9 cellular contexts compared by ENCODE assay signal in the genomic region with DNA sequence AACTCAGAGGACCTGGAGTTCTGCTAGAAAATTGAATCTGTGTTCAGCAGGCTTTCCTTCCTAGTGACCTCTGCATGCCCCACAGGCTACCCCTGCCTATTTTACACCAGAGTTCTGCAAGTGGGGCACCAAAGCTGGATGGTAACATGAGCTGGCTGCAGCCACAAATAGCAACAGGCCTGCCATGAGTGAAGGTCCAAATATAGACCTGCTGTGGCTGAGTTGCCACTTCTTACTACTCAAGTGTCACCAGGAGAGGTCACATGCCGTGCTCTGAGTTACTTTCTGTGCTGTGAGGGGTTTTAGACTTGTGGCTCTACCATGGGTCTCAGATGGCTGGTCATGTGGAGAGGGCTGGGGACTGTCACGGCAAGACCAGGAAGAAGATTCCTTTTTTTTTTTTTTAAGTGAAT. TPM values are rescaled to one million over a fixed set of nuclear protein-coding genes. Genes with fewer than 3 reads are reported as not detected.
DNase-seq lines count a peak whose midpoint lies in the region; ATAC-seq lines count a peak whose summit lies in the region.
"Had no signal": no experiment of that assay in that cellular context is flagged by ENCODE, and none has a peak within 500 bp of the region (broad histone marks: within the 10 kb centered on the region; RNA-seq: fewer than 3 reads in every experiment).

TSS of gene FSD2 (minus strand) at position 76 of the 413 bp plus-strand sequence. CDS start 18,679 bp downstream, outside the sequence.

- no peak within 1 kb of the TSS for H3K4me3 Mint-ChIP-seq in stimulated activated naive CD8-positive, alpha-beta T cell treated with anti-CD3 and anti-CD28 coated beads, Interleukin-15, Interleukin-2, amounts not matched to agents 100 ng/mL and 50 ng/mL, for 24 hours

- DNase-seq in stimulated activated naive CD8-positive, alpha-beta T cell treated with anti-CD3 and anti-CD28 coated beads, Interleukin-15, Interleukin-2, amounts not matched to agents 100 U/mL and 50 U/mL, for 24 hours, result no peak
- peak; percentile 26 for DNase-seq in SK-N-DZ (ENCODE audit: low spot score)
- DNase-seq in activated naive CD4-positive, alpha-beta T cell treated with anti-CD3 and anti-CD28 coated beads, Interleukin-2, amount 50 U/mL, for 16 hours, result no peak
- no peak for DNase-seq in dermis blood vessel endothelial cell
- no peak for DNase-seq in NCI-H1417 treated with DMSO at 0.1 percent for 48 hours (lab: John Stamatoyannopoulos, UW)
- no peak for DNase-seq in KG1 (lab: John Stamatoyannopoulos, UW)
- DNase-seq: stimulated activated CD4-positive, alpha-beta T cell treated with anti-CD3 and anti-CD28 coated beads, Interleukin-2, amount 100 ng/mL, for 48 hours had no signal

- H3K27me3 Mint-ChIP-seq in stimulated activated naive CD8-positive, alpha-beta T cell treated with anti-CD3 and anti-CD28 coated beads, Interleukin-15, Interleukin-2, amounts not matched to agents 100 ng/mL and 50 ng/mL, for 24 hours, result no peaks in the 10 kb centered on the region

- H3K9me3 Mint-ChIP-seq in stimulated activated naive CD8-positive, alpha-beta T cell treated with anti-CD3 and anti-CD28 coated beads, Interleukin-15, Interleukin-2, amounts not matched to agents 100 ng/mL and 50 ng/mL, for 24 hours, result no peaks in the 10 kb centered on the region

- peaks cover 28% of the 10 kb centered on the region for H3K4me1 Mint-ChIP-seq in stimulated activated naive CD8-positive, alpha-beta T cell treated with anti-CD3 and anti-CD28 coated beads, Interleukin-15, Interleukin-2, amounts not matched to agents 100 ng/mL and 50 ng/mL, for 24 hours (ENCODE audit: low read depth)

- H3K27ac Mint-ChIP-seq in stimulated activated naive CD8-positive, alpha-beta T cell treated with anti-CD3 and anti-CD28 coated beads, Interleukin-15, Interleukin-2, amounts not matched to agents 100 ng/mL and 50 ng/mL, for 24 hours, result peak within 1 kb of the TSS; percentile 57

- no peaks in the 10 kb centered on the region for H3K36me3 Mint-ChIP-seq in stimulated activated naive CD8-positive, alpha-beta T cell treated with anti-CD3 and anti-CD28 coated beads, Interleukin-15, Interleukin-2, amounts not matched to agents 100 ng/mL and 50 ng/mL, for 24 hours (ENCODE audit: low read depth)

- no peak for ATAC-seq in stimulated activated naive CD8-positive, alpha-beta T cell treated with anti-CD3 and anti-CD28 coated beads, Interleukin-15, Interleukin-2, amounts not matched to agents 100 U/mL and 50 U/mL, for 24 hours
- peak; percentile 58 for ATAC-seq in HG03097 (IDR thresholded peaks at IDR 0.05; ENCODE audit: low FRiP score, unreplicated experiment)

RNA-seq across cellular contexts. Expression of gene FSD2, which starts in this region (rescaled TPM):
- 0.10 TPM in 1 of 2 replicates, not detected in the other for polyA plus RNA-seq in SK-N-DZ (2014; cell fraction: cytosol; rRNA removed)
- polyA plus RNA-seq in SK-N-DZ (2014; cell fraction: nucleus; rRNA removed), result 0.02 TPM in 1 of 2 replicates, not detected in the other
- total RNA-seq in dermis blood vessel endothelial cell, result not detected in 2 replicates
